Comparison of ENCODE assay signal across 1 cellular context in genomic region chr5:35194636-35195471, GRCh38.
TF ChIP-seq lines count a peak whose summit lies in the region.

No MANE protein-coding gene starts in this region.

TF ChIP-seq in HepG2, 621 proteins besides CTCF, POLR2A, EP300 and RAD21 (continued from another document and continues in another):
- TF ChIP-seq MAX (IDR thresholded peaks at IDR 0.05) = peak; percentile 91
- no peak for TF ChIP-seq ZNF703 (CRISPR knock-in tag; IDR thresholded peaks at IDR 0.05; ENCODE audit: borderline replicate concordance)
- no peak for TF ChIP-seq SNAPC2 (CRISPR knock-in tag; IDR thresholded peaks at IDR 0.05)
- no peak for TF ChIP-seq ZNF879 (CRISPR knock-in tag; IDR thresholded peaks at IDR 0.05)
- TF ChIP-seq MATR3 (CRISPR knock-in tag; IDR thresholded peaks at IDR 0.05) = no peak
- peak; percentile 29; the same call in 1 of the 2 replicates for TF ChIP-seq MXD4 (CRISPR knock-in tag; IDR thresholded peaks at IDR 0.05)
- TF ChIP-seq AKNA (CRISPR knock-in tag; IDR thresholded peaks at IDR 0.05; ENCODE audit: borderline replicate concordance) = no peak
- TF ChIP-seq HMG20A (CRISPR knock-in tag; IDR thresholded peaks at IDR 0.05; ENCODE audit: borderline replicate concordance) = no peak
- TF ChIP-seq SCMH1 (CRISPR knock-in tag; IDR thresholded peaks at IDR 0.05; ENCODE audit: borderline replicate concordance) = no peak
- TF ChIP-seq GTF3A (CRISPR knock-in tag; conservative IDR thresholded peaks at IDR 0.05) = no peak
- peak; percentile 47; the same call in 1 of the 2 replicates for TF ChIP-seq ZNF782 (CRISPR knock-in tag; IDR thresholded peaks at IDR 0.05; ENCODE audit: borderline replicate concordance)
- TF ChIP-seq ONECUT2 (CRISPR knock-in tag; IDR thresholded peaks at IDR 0.05) = peak; percentile 41; the same call in 1 of the 2 replicates
- TF ChIP-seq SNAI1 (CRISPR knock-in tag; IDR thresholded peaks at IDR 0.05; ENCODE audit: borderline replicate concordance) = no peak
- TF ChIP-seq ZNF770 (CRISPR knock-in tag; IDR thresholded peaks at IDR 0.05) = no peak
- TF ChIP-seq ZNF646 (CRISPR knock-in tag; IDR thresholded peaks at IDR 0.05) = no peak
- no peak for TF ChIP-seq SNAPC5 (CRISPR knock-in tag; IDR thresholded peaks at IDR 0.05; ENCODE audit: borderline replicate concordance)
- TF ChIP-seq ZNF407 (CRISPR knock-in tag; IDR thresholded peaks at IDR 0.05; ENCODE audit: not compliant biosample characterization) = no peak
- TF ChIP-seq EHMT2 (IDR thresholded peaks at IDR 0.05; ENCODE audit: borderline replicate concordance, low read depth, low read length) = peak; percentile 75
- TF ChIP-seq ZNF20 (CRISPR knock-in tag; IDR thresholded peaks at IDR 0.05) = no peak
- TF ChIP-seq ZNF543 (CRISPR knock-in tag; IDR thresholded peaks at IDR 0.05) = no peak
- no peak for TF ChIP-seq AHR (CRISPR knock-in tag; IDR thresholded peaks at IDR 0.05)
- no peak for TF ChIP-seq NCOR1 (IDR thresholded peaks at IDR 0.05; ENCODE audit: borderline replicate concordance, low read length)
- no peak for TF ChIP-seq GLMP (CRISPR knock-in tag; IDR thresholded peaks at IDR 0.05; ENCODE audit: borderline replicate concordance)
- TF ChIP-seq ZNF839 (CRISPR knock-in tag; IDR thresholded peaks at IDR 0.05; ENCODE audit: borderline replicate concordance) = no peak
- no peak for TF ChIP-seq ZNF282 (IDR thresholded peaks at IDR 0.05; ENCODE audit: partially characterized antibody)
- TF ChIP-seq GATAD2A (CRISPR knock-in tag; IDR thresholded peaks at IDR 0.05) = peak; percentile 36
- no peak for TF ChIP-seq ZNF784 (CRISPR knock-in tag; IDR thresholded peaks at IDR 0.05; ENCODE audit: borderline replicate concordance)
- TF ChIP-seq NR2F1 (CRISPR knock-in tag; IDR thresholded peaks at IDR 0.05) = no peak
- TF ChIP-seq ZNF761 (CRISPR knock-in tag; conservative IDR thresholded peaks at IDR 0.05) = no peak
- TF ChIP-seq CEBPG (CRISPR knock-in tag; IDR thresholded peaks at IDR 0.05) = no peak
